In genomic region chr19:46602392-46603194, GRCh38 we compare ENCODE assay signal across 9 cellular contexts. TPM values are rescaled to one million over a fixed set of nuclear protein-coding genes. Genes with fewer than 3 reads are reported as not detected.
DNase-seq lines count a peak whose midpoint lies in the region; ATAC-seq and TF ChIP-seq lines count a peak whose summit lies in the region.
"Had no signal": no experiment of that assay in that cellular context is flagged by ENCODE, and none has a peak within 500 bp of the region (broad histone marks: within the 10 kb centered on the region; RNA-seq: fewer than 3 reads in every experiment).

No MANE protein-coding gene starts in this region.

- TF ChIP-seq CTCF in tibial artery (IDR thresholded peaks at IDR 0.05) (no peak), omental fat pad (IDR thresholded peaks at IDR 0.05) (no peak)

- H3K9me3 Mint-ChIP-seq in natural killer cell treated with Interleukin-12 subunit alpha and Interleukin-12 subunit beta and Interleukin-15 and Interleukin-18, amount 100 ng/mL, for 72 hours = no peaks in the 10 kb centered on the region

- peak in 3 of 5 experiments; percentile 13 to 62 (median 53) for DNase-seq in T-helper 2 cell
- no peak for DNase-seq in natural killer cell treated with Interleukin-12 subunit alpha and Interleukin-12 subunit beta and Interleukin-15 and Interleukin-18, amount 100 ng/mL, for 72 hours (ENCODE audit: low spot score)
- DNase-seq in tibial artery = peak in 1 of 2 donors; percentile 73
- DNase-seq in SHP77 (lab: John Stamatoyannopoulos, UW) = no peak
- no peak for DNase-seq in effector CD8-positive, alpha-beta T cell (lab: John Stamatoyannopoulos, UW)
- no peak for DNase-seq in omental fat pad (ENCODE audit: low spot score)

- H3K4me1 Mint-ChIP-seq in natural killer cell treated with Interleukin-12 subunit alpha and Interleukin-12 subunit beta and Interleukin-15 and Interleukin-18, amount 100 ng/mL, for 72 hours (ENCODE audit: low read depth in 2 of 2) = peaks cover 28 to 31% of the 10 kb centered on the region in 2 donors

- peak overlapping the region; percentile 99 to 100 for H3K27ac ChIP-seq in tibial artery

- H3K36me3 Mint-ChIP-seq in natural killer cell treated with Interleukin-12 subunit alpha and Interleukin-12 subunit beta and Interleukin-15 and Interleukin-18, amount 100 ng/mL, for 72 hours = peaks cover 17% of the 10 kb centered on the region

- H3K36me3 ChIP-seq in endocrine pancreas (ENCODE audit: control insufficient read depth, insufficient read depth, low read length) (peaks cover 1% of the 10 kb centered on the region), tibial artery (peaks cover 11 to 21% (median 12%) of the 10 kb centered on the region in 3 donors)

- H3K4me3 ChIP-seq in GM08714 (ENCODE audit: low read length) = peak overlapping the region; percentile 97
- H3K4me3 ChIP-seq in endocrine pancreas (ENCODE audit: control insufficient read depth, insufficient read depth, low read length) = peak overlapping the region; percentile 32
- peak overlapping the region; percentile 99 to 100 for H3K4me3 ChIP-seq in tibial artery

- H3K4me3 Mint-ChIP-seq in natural killer cell treated with Interleukin-12 subunit alpha and Interleukin-12 subunit beta and Interleukin-15 and Interleukin-18, amount 100 ng/mL, for 72 hours = peak overlapping the region; percentile 94

- H3K4me1 ChIP-seq in endocrine pancreas (ENCODE audit: control insufficient read depth, insufficient read depth, low read length) (no peaks in the 10 kb centered on the region), tibial artery (peaks cover 0 to 57% (median 47%) of the 10 kb centered on the region in 4 donors)

- H3K27ac Mint-ChIP-seq in natural killer cell treated with Interleukin-12 subunit alpha and Interleukin-12 subunit beta and Interleukin-15 and Interleukin-18, amount 100 ng/mL, for 72 hours = peak overlapping the region; percentile 99

- peak overlapping the region; percentile 74 for H3K9ac ChIP-seq in endocrine pancreas (ENCODE audit: control insufficient read depth, insufficient read depth, low read length)

- H3K27me3 Mint-ChIP-seq in natural killer cell treated with Interleukin-12 subunit alpha and Interleukin-12 subunit beta and Interleukin-15 and Interleukin-18, amount 100 ng/mL, for 72 hours = no peaks in the 10 kb centered on the region

- ATAC-seq in natural killer cell treated with Interleukin-12 subunit alpha and Interleukin-12 subunit beta and Interleukin-15 and Interleukin-18, amount 100 ng/mL, for 72 hours = no peak
- ATAC-seq in omental fat pad (ENCODE audit: low FRiP score) = no peak

- H3K27me3 ChIP-seq in endocrine pancreas (ENCODE audit: control insufficient read depth, insufficient read depth, low read length) (no peaks in the 10 kb centered on the region), tibial artery (no peaks in the 10 kb centered on the region)

- intact Hi-C loops in tibial artery (cut with DNase I; ENCODE audit: low total_unique reads) = no loop called here

- H3K9me3 ChIP-seq in endocrine pancreas (ENCODE audit: control insufficient read depth, low read length) (no peaks in the 10 kb centered on the region), tibial artery (peaks cover 0 to 2% (median 0%) of the 10 kb centered on the region in 3 donors)

RNA-seq across cellular contexts. Expression of gene CALM3, which starts 1.5 kb away (rescaled TPM):
- total RNA-seq in natural killer cell treated with Interleukin-12 subunit alpha and Interleukin-12 subunit beta and Interleukin-15 and Interleukin-18, amount 100 ng/mL, for 72 hours = 100 to 1,000 TPM; 305 to 309 TPM
- total RNA-seq in omental fat pad = 100 to 1,000 TPM; 112 to 189 (median 132) TPM

RNA-seq across cellular contexts. Expression of gene PTGIR, which starts 22.3 kb away (rescaled TPM):
- 1 to 10 TPM in 1 of 2 donors, under 1 TPM in 1; 0.31 to 1.7 TPM for total RNA-seq in natural killer cell treated with Interleukin-12 subunit alpha and Interleukin-12 subunit beta and Interleukin-15 and Interleukin-18, amount 100 ng/mL, for 72 hours
- 10 to 100 TPM in 1 of 4 donors, 1 to 10 TPM in 3; 4.8 to 10.2 (median 7.9) TPM for total RNA-seq in omental fat pad
- total RNA-seq: LHCN-M2 had no signal

RNA-seq across cellular contexts. Expression of gene GNG8, which starts 33.4 kb away (rescaled TPM):
- total RNA-seq in natural killer cell treated with Interleukin-12 subunit alpha and Interleukin-12 subunit beta and Interleukin-15 and Interleukin-18, amount 100 ng/mL, for 72 hours = 1 to 10 TPM in 1 of 2 donors, not detected in 1; 3.0 TPM
- total RNA-seq in omental fat pad = not detected
- total RNA-seq: LHCN-M2 had no signal

RNA-seq across cellular contexts. Expression of gene DACT3, which starts 58.4 kb away (rescaled TPM):
- under 1 TPM in 1 of 2 donors, not detected in 1; 0.36 TPM for total RNA-seq in natural killer cell treated with Interleukin-12 subunit alpha and Interleukin-12 subunit beta and Interleukin-15 and Interleukin-18, amount 100 ng/mL, for 72 hours
- under 1 TPM; 0.31 to 0.79 (median 0.52) TPM for total RNA-seq in omental fat pad

Comparison
In these comparisons a context has a peak if more than half of its experiments do, and no peak if none do; other contexts are left out.
1. H3K4me3 ChIP-seq: peak in every context shown above with its lines; median percentile 100 in tibial artery; 97 in GM08714; 32 in endocrine pancreas.
2. DNase-seq: peak in T-helper 2 cell (3 of 5); none in natural killer cell treated with Interleukin-12 subunit alpha and Interleukin-12 subunit beta and Interleukin-15 and Interleukin-18, amount 100 ng/mL, for 72 hours (single experiment), SHP77 (0 of 2), effector CD8-positive, alpha-beta T cell (single experiment) and omental fat pad (single experiment).